8 cellular contexts compared by ENCODE assay signal in the genomic region with DNA sequence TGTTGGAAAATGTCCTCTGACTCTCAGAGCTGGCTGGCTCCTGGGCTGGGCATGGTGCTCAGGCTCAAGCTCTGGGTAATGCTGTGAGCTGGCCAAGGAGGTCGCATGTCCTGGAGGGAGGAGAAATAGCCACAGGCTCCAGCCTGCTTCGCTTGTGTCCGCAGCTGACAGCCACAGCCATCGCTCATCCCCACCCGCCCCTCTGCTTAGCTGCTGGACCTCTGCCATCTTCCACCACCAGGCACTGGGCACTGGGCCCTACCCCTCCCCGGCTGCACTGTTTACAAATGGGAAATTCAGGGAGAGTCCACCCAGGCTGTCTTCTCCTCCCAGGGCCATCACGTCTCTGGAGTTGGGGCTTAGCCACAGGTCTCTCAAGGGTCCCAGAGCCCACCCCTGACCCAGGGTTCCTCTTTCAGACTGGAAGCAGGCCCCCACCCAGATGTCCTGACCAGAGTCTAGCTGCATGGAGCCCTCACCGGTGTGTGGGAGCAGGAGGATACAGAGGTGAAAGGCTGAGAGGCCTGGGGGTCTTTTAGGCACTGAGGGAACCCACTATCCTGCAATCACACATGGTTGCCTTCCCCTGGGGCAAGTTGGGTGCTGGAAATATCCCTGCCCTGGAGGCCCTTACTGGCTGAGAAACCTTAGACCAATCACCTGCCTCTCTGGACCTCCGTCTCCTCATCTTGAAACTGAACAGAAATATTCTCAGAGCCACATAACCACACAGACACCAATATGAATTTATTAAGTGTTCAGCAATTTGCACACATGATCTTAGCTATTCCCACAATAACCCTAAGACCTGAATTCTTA.
DNase-seq lines count a peak whose midpoint lies in the region; ATAC-seq lines count a peak whose summit lies in the region.

No MANE protein-coding gene starts in this region.

- DNase-seq in Caki2 (ENCODE audit: low read depth) (peak; percentile 26), MG63 (peak; percentile 88), HuH-7.5 (ENCODE audit: low spot score) (no peak), NCI-H187 treated with DMSO at 0.1 percent for 48 hours (lab: John Stamatoyannopoulos, UW) (no peak)

- H3K9me3 ChIP-seq in MG63 (no peaks in the 10 kb centered on the region), muscle layer of duodenum (ENCODE audit: control insufficient read depth in 1 of 2, low read length in 2 of 2) (no peaks in the 10 kb centered on the region)

- peaks cover 12 to 33% of the 10 kb centered on the region in 2 donors for H3K4me1 ChIP-seq in muscle layer of duodenum (ENCODE audit: control insufficient read depth in 1 of 2, insufficient read depth in 2 of 2, low read length in 2 of 2)

- H3K4me3 ChIP-seq in MG63, result no peak overlapping the region
- H3K4me3 ChIP-seq in muscle layer of duodenum (ENCODE audit: low read depth in 1 of 2, low read length in 2 of 2), result no peak overlapping the region

- H3K36me3 ChIP-seq in MG63 (no peaks in the 10 kb centered on the region), muscle layer of duodenum (ENCODE audit: control insufficient read depth in 1 of 2, insufficient read depth in 2 of 2, low read length in 2 of 2) (no peaks in the 10 kb centered on the region)

- peak overlapping the region; percentile 88 for H3K27ac ChIP-seq in cingulate gyrus (ENCODE audit: low read depth, low read length)
- H3K27ac ChIP-seq in muscle layer of duodenum (ENCODE audit: low read length), result peak overlapping the region; percentile 60

- peak; percentile 73 for ATAC-seq in GM19463 (IDR thresholded peaks at IDR 0.05; ENCODE audit: unreplicated experiment)
- ATAC-seq in activated CD4-positive, CD25-positive, alpha-beta regulatory T cell treated with anti-CD3 and anti-CD28 coated beads, Interleukin-2, amount 50 U/mL, for 24 hours, result no peak

- H3K27me3 ChIP-seq in MG63 (no peaks in the 10 kb centered on the region), muscle layer of duodenum (ENCODE audit: low read depth, low read length) (no peaks in the 10 kb centered on the region)

- in situ Hi-C loops in Caki2 (cut with HindIII; ENCODE audit: low pct_unique_long_range_greater_than_20kb, low sequenced_read_pairs), result no loop called here

Comparison
In these comparisons a context has a peak if more than half of its experiments do, and no peak if none do; other contexts are left out.
1. DNase-seq: peak in Caki2 (single experiment) and MG63 (single experiment); none in HuH-7.5 (single experiment) and NCI-H187 treated with DMSO at 0.1 percent for 48 hours (single experiment).